1 cellular context compared by ENCODE assay signal in genomic region chr1:215777370-215777925, GRCh38.
TF ChIP-seq lines count a peak whose summit lies in the region.

No MANE protein-coding gene starts in this region.

TF ChIP-seq in HepG2, 621 proteins besides CTCF, POLR2A, EP300 and RAD21 (continued from another document):
- TF ChIP-seq PAWR (CRISPR knock-in tag; IDR thresholded peaks at IDR 0.05; ENCODE audit: borderline replicate concordance) = no peak
- TF ChIP-seq BCLAF1 (IDR thresholded peaks at IDR 0.05) = no peak
- no peak for TF ChIP-seq ZNF761 (CRISPR knock-in tag; conservative IDR thresholded peaks at IDR 0.05)
